Comparison of ENCODE assay signal across 8 cellular contexts in genomic region chr6:36545767-36546663, GRCh38. TPM values are rescaled to one million over a fixed set of nuclear protein-coding genes. Genes with fewer than 3 reads are reported as not detected.
DNase-seq lines count a peak whose midpoint lies in the region; ATAC-seq and TF ChIP-seq lines count a peak whose summit lies in the region.

No MANE protein-coding gene starts in this region.

- TF ChIP-seq POLR2A in sigmoid colon (IDR thresholded peaks at IDR 0.05): no peak

- H3K4me1 ChIP-seq in ascending aorta (peaks cover 0 to 16% of the 10 kb centered on the region in 2 donors), sigmoid colon (peaks cover 0 to 58% (median 50%) of the 10 kb centered on the region in 4 donors)

- H3K27me3 ChIP-seq in ascending aorta: no peaks in the 10 kb centered on the region
- no peaks in the 10 kb centered on the region for H3K27me3 ChIP-seq in sigmoid colon

- peaks cover 0 to 5% of the 10 kb centered on the region in 2 donors for H3K36me3 ChIP-seq in ascending aorta
- H3K36me3 ChIP-seq in sigmoid colon: peaks cover 0 to 6% (median 0%) of the 10 kb centered on the region in 4 donors

- ATAC-seq in HG02885 (IDR thresholded peaks at IDR 0.05; ENCODE audit: poor library complexity, unreplicated experiment): no peak

- no peaks in the 10 kb centered on the region for H3K9me3 ChIP-seq in ascending aorta
- no peaks in the 10 kb centered on the region for H3K9me3 ChIP-seq in sigmoid colon

- no peak for TF ChIP-seq EP300 in sigmoid colon (IDR thresholded peaks at IDR 0.05)

- peak overlapping the region; percentile 69 to 98 for H3K4me3 ChIP-seq in ascending aorta
- peak overlapping the region; percentile 90 to 99 (median 97) for H3K4me3 ChIP-seq in sigmoid colon

- TF ChIP-seq CTCF in ascending aorta (IDR thresholded peaks at IDR 0.05) (no peak), sigmoid colon (IDR thresholded peaks at IDR 0.05) (no peak)

- DNase-seq in NCI-H510A treated with DMSO at 0.1 percent for 48 hours (lab: John Stamatoyannopoulos, UW) (peak; percentile 33), NCI-H510A (lab: John Stamatoyannopoulos, UW) (no peak), NOMO-1 treated with dmso at 0.1 percent for 144 hours (lab: John Stamatoyannopoulos, UW; ENCODE audit: unreplicated experiment) (peak; percentile 15), ascending aorta (ENCODE audit: low spot score in 2 of 2) (no peak), hippocampal formation (lab: John Stamatoyannopoulos, UW) (peak; percentile 26 to 27), sigmoid colon (no peak), T-helper 9 cell (no peak)

- WGBS in sigmoid colon, 2 donors: 1 to 6% methylated on average over 13 of the region's 13 CpGs

- H3K27ac ChIP-seq in ascending aorta: peak overlapping the region; percentile 89 to 97
- peak overlapping the region; percentile 95 to 100 (median 99) for H3K27ac ChIP-seq in sigmoid colon

- intact Hi-C loops in ascending aorta (cut with DNase I): loop anchor here (2.0 kb wide), 2 partner anchors 123 to 189 kb away; no protein-coding TSS in a partner anchor
- intact Hi-C loops in sigmoid colon (cut with DNase I): loop anchor here (2.0 to 5.0 kb wide), 4 partner anchors 33 to 135 kb away; partner anchors contain the start of genes KCTD20 and PXT1

RNA-seq across cellular contexts. Expression of gene STK38, which starts 1.3 kb away (rescaled TPM):
- total RNA-seq in ascending aorta (10.5 TPM), sigmoid colon (10 to 100 TPM; 25.8 to 46.3 (median 33.1) TPM)
- polyA plus RNA-seq in sigmoid colon: 10 to 100 TPM; 33.6 to 47.8 (median 42.1) TPM

RNA-seq across cellular contexts. Expression of gene SRSF3, which starts 48.1 kb away (rescaled TPM):
- total RNA-seq in ascending aorta: 94.7 TPM
- total RNA-seq in sigmoid colon: 100 to 1,000 TPM; 101 to 168 (median 122) TPM
- 100 to 1,000 TPM; 144 to 292 (median 165) TPM for polyA plus RNA-seq in sigmoid colon

Comparison
In these comparisons a context has a peak if more than half of its experiments do, and no peak if none do; other contexts are left out.
1. DNase-seq: peak in NCI-H510A treated with DMSO at 0.1 percent for 48 hours (single experiment), NOMO-1 treated with dmso at 0.1 percent for 144 hours (single experiment) and hippocampal formation (2 of 2); none in NCI-H510A (single experiment), ascending aorta (0 of 2), sigmoid colon (single experiment) and T-helper 9 cell (single experiment).